ENCODE assay signal across 19 cellular contexts in genomic region chr3:71721002-71721401, GRCh38. TPM values are rescaled to one million over a fixed set of nuclear protein-coding genes. Genes with fewer than 3 reads are reported as not detected.
DNase-seq lines count a peak whose midpoint lies in the region; ATAC-seq and TF ChIP-seq lines count a peak whose summit lies in the region.
"Had no signal": no experiment of that assay in that cellular context is flagged by ENCODE, and none has a peak within 500 bp of the region (broad histone marks: within the 10 kb centered on the region; RNA-seq: fewer than 3 reads in every experiment).

No MANE protein-coding gene starts in this region.

- POLR2A ChIA-PET in activated CD4-positive, alpha-beta memory T cell treated with anti-CD3 and anti-CD28 coated beads for 36 hours (lab: Charles Lee): no interaction called here
- POLR2A ChIA-PET in HEK293T (lab: Yijun Ruan, JAX): no interaction called here

- no peak for TF ChIP-seq CTCF in spleen (IDR thresholded peaks at IDR 0.05 in 8 of 11, conservative IDR thresholded peaks at IDR 0.05 in 3 of 11)
- no peak for TF ChIP-seq CTCF in colonic mucosa (IDR thresholded peaks at IDR 0.05)

- H3K27ac Mint-ChIP-seq in activated naive CD4-positive, alpha-beta T cell treated with anti-CD3 and anti-CD28 coated beads for 36 hours: peak overlapping the region; percentile 85
- peak overlapping the region; percentile 91 for H3K27ac Mint-ChIP-seq in activated CD4-positive, alpha-beta memory T cell treated with anti-CD3 and anti-CD28 coated beads for 36 hours
- H3K27ac Mint-ChIP-seq in central memory CD8-positive, alpha-beta T cell (ENCODE audit: low read depth): peak overlapping the region; percentile 78

- H3K4me3 ChIP-seq in spleen (peak overlapping the region in 1 of 8 donors; percentile 93), colonic mucosa (no peak overlapping the region)
- H3K4me3 ChIP-seq: psoas muscle, tibial nerve had no signal

- H3K4me1 ChIP-seq in spleen (peaks cover 6 to 84% (median 68%) of the 10 kb centered on the region in 6 donors), colonic mucosa (no peaks in the 10 kb centered on the region)

- intact Hi-C loops in activated naive CD4-positive, alpha-beta T cell treated with anti-CD3 and anti-CD28 coated beads for 36 hours (cut with micrococcal nuclease): loop anchor here (1.0 to 10.0 kb wide), 10 partner anchors 10 to 1366 kb away; partner anchors contain the start of gene RYBP
- intact Hi-C loops in activated CD4-positive, alpha-beta memory T cell treated with anti-CD3 and anti-CD28 coated beads for 36 hours (cut with micrococcal nuclease): loop anchor here (5.0 to 10.0 kb wide), 14 partner anchors 139 to 1364 kb away; partner anchors contain the start of genes FOXP1, PPP4R2, RYBP and SHQ1
- intact Hi-C loops in spleen (cut with DNase I; ENCODE audit: low total_unique reads) (no loop called here), colonic mucosa (cut with DNase I) (no loop called here)

- H3K36me3 ChIP-seq in spleen (peaks cover 0 to 8% (median 0%) of the 10 kb centered on the region in 6 donors), colonic mucosa (no peaks in the 10 kb centered on the region)
- H3K36me3 ChIP-seq: tibial nerve had no signal

- no peaks in the 10 kb centered on the region for H3K9me3 Mint-ChIP-seq in activated naive CD4-positive, alpha-beta T cell treated with anti-CD3 and anti-CD28 coated beads for 36 hours
- no peaks in the 10 kb centered on the region for H3K9me3 Mint-ChIP-seq in activated CD4-positive, alpha-beta memory T cell treated with anti-CD3 and anti-CD28 coated beads for 36 hours
- H3K9me3 Mint-ChIP-seq in central memory CD8-positive, alpha-beta T cell: no peaks in the 10 kb centered on the region

- H3K27ac ChIP-seq in spleen (peak overlapping the region in 5 of 8 donors; percentile 74 to 96 (median 92)), colonic mucosa (no peak overlapping the region)
- H3K27ac ChIP-seq: C4-2B, epithelial cell of prostate, psoas muscle, tibial nerve had no signal

- H3K9me3 ChIP-seq in spleen (no peaks in the 10 kb centered on the region), colonic mucosa (no peaks in the 10 kb centered on the region)
- H3K9me3 ChIP-seq: psoas muscle, tibial nerve had no signal

- CTCF ChIA-PET in activated naive CD4-positive, alpha-beta T cell treated with anti-CD3 and anti-CD28 coated beads for 36 hours (lab: Charles Lee): interaction anchor here (1.1 to 6.6 kb wide), 3 partner anchors 8 to 43 kb away, joined by 3 to 48 read pairs (median 27); no protein-coding TSS in a partner anchor
- CTCF ChIA-PET in activated CD4-positive, alpha-beta memory T cell treated with anti-CD3 and anti-CD28 coated beads for 36 hours (lab: Charles Lee): interaction anchor here (1.2 to 2.1 kb wide), 2 partner anchors 9 to 11 kb away, joined by 5 to 19 read pairs; no protein-coding TSS in a partner anchor
- CTCF ChIA-PET in HEK293T (lab: Yijun Ruan, JAX): interaction anchor here (0.6 to 0.8 kb wide), 2 partner anchors 8 to 10 kb away, joined by 4 read pairs; no protein-coding TSS in a partner anchor

- no peak for DNase-seq in activated naive CD4-positive, alpha-beta T cell treated with anti-CD3 and anti-CD28 coated beads for 36 hours
- no peak for DNase-seq in activated naive CD4-positive, alpha-beta T cell treated with Interleukin-2 at 50 U/mL for 16 hours
- no peak for DNase-seq in activated CD4-positive, alpha-beta memory T cell treated with anti-CD3 and anti-CD28 coated beads for 36 hours
- DNase-seq in central memory CD8-positive, alpha-beta T cell (ENCODE audit: low spot score in 2 of 2): no peak
- DNase-seq in spleen (no peak), HEK293T (ENCODE audit: extremely low spot score) (no peak), colonic mucosa (no peak)
- DNase-seq: kidney glomerular epithelial cell, NCI-H2081 treated with DMSO at 0.1 percent for 48 hours, NCI-H345, NCI-H748 treated with DMSO at 0.1 percent for 48 hours, nucleus accumbens, psoas muscle, RPMI8226, T1000 had no signal

- ATAC-seq in central memory CD8-positive, alpha-beta T cell (replicated peaks; ENCODE audit: extremely low read depth, poor library complexity, severe bottlenecking): no peak
- ATAC-seq: psoas muscle had no signal

- 84 to 97% (median 92%) methylated on average over 7 of the region's 7 CpGs for WGBS in spleen, 5 donors

- TF ChIP-seq POLR2A in spleen (IDR thresholded peaks at IDR 0.05): no peak

- no peak overlapping the region for H3K4me3 Mint-ChIP-seq in activated naive CD4-positive, alpha-beta T cell treated with anti-CD3 and anti-CD28 coated beads for 36 hours
- peak overlapping the region; percentile 56 for H3K4me3 Mint-ChIP-seq in activated CD4-positive, alpha-beta memory T cell treated with anti-CD3 and anti-CD28 coated beads for 36 hours
- H3K4me3 Mint-ChIP-seq in central memory CD8-positive, alpha-beta T cell: peak overlapping the region; percentile 23

- H3K36me3 Mint-ChIP-seq in activated naive CD4-positive, alpha-beta T cell treated with anti-CD3 and anti-CD28 coated beads for 36 hours (ENCODE audit: low read depth): peaks cover 5% of the 10 kb centered on the region
- peaks cover 4% of the 10 kb centered on the region for H3K36me3 Mint-ChIP-seq in activated CD4-positive, alpha-beta memory T cell treated with anti-CD3 and anti-CD28 coated beads for 36 hours
- peaks cover 12% of the 10 kb centered on the region for H3K36me3 Mint-ChIP-seq in central memory CD8-positive, alpha-beta T cell (ENCODE audit: insufficient read depth)

- H3K27me3 Mint-ChIP-seq in activated naive CD4-positive, alpha-beta T cell treated with anti-CD3 and anti-CD28 coated beads for 36 hours (ENCODE audit: low read depth): no peaks in the 10 kb centered on the region
- no peaks in the 10 kb centered on the region for H3K27me3 Mint-ChIP-seq in activated CD4-positive, alpha-beta memory T cell treated with anti-CD3 and anti-CD28 coated beads for 36 hours
- H3K27me3 Mint-ChIP-seq in central memory CD8-positive, alpha-beta T cell: no peaks in the 10 kb centered on the region

- H3K27me3 ChIP-seq in spleen (replicated peaks in 1 of 7): no peaks in the 10 kb centered on the region
- no peaks in the 10 kb centered on the region for H3K27me3 ChIP-seq in colonic mucosa
- H3K27me3 ChIP-seq: tibial nerve had no signal

- H3K4me1 Mint-ChIP-seq in activated naive CD4-positive, alpha-beta T cell treated with anti-CD3 and anti-CD28 coated beads for 36 hours (ENCODE audit: low read depth): peaks cover 72% of the 10 kb centered on the region
- peaks cover 72% of the 10 kb centered on the region for H3K4me1 Mint-ChIP-seq in activated CD4-positive, alpha-beta memory T cell treated with anti-CD3 and anti-CD28 coated beads for 36 hours (ENCODE audit: low read depth)
- H3K4me1 Mint-ChIP-seq in central memory CD8-positive, alpha-beta T cell: peaks cover 77% of the 10 kb centered on the region

- H3K9ac ChIP-seq in colonic mucosa (ENCODE audit: low read depth in 2 of 2, low read length in 2 of 2): no peak overlapping the region

TF ChIP-seq in HEK293T, 16 proteins besides CTCF, POLR2A, EP300 and RAD21:
- TF ChIP-seq PKNOX1 (IDR thresholded peaks at IDR 0.05) (no peak), ARNT (IDR thresholded peaks at IDR 0.05) (no peak), FOXK2 (IDR thresholded peaks at IDR 0.05) (no peak)
TF ChIP-seq in HEK293T: peak in this region for 0.

RNA-seq across cellular contexts. Expression of gene EIF4E3, which starts 4.2 kb away (rescaled TPM):
- 10 to 100 TPM; 25.2 to 26.2 TPM for total RNA-seq in activated naive CD4-positive, alpha-beta T cell treated with anti-CD3 and anti-CD28 coated beads for 36 hours
- 10 to 100 TPM; 36.7 to 37.6 TPM for total RNA-seq in activated CD4-positive, alpha-beta memory T cell treated with anti-CD3 and anti-CD28 coated beads for 36 hours
- total RNA-seq in spleen: 10 to 100 TPM; 35.1 to 52.3 (median 37.8) TPM
- polyA plus RNA-seq in spleen: 10 to 100 TPM in 1 of 3 donors, 1 to 10 TPM in 2; 5.0 to 13.9 (median 5.8) TPM
- 10 to 100 TPM; 14.5 to 44.2 TPM for total RNA-seq in colonic mucosa

RNA-seq across cellular contexts. Expression of gene GPR27, which starts 32.7 kb away (rescaled TPM):
- total RNA-seq in activated naive CD4-positive, alpha-beta T cell treated with anti-CD3 and anti-CD28 coated beads for 36 hours: under 1 TPM; 0.74 to 0.93 TPM
- 1 to 10 TPM; 1.2 to 1.3 TPM for total RNA-seq in activated CD4-positive, alpha-beta memory T cell treated with anti-CD3 and anti-CD28 coated beads for 36 hours
- total RNA-seq in spleen (10 to 100 TPM in 3 of 7 donors, 1 to 10 TPM in 4; 4.6 to 15.3 (median 7.3) TPM), colonic mucosa (1 to 10 TPM in 1 of 2 donors, under 1 TPM in 1; 0.61 to 2.2 TPM)
- 1 to 10 TPM in 1 of 3 donors, under 1 TPM in 2; 0.37 to 1.6 (median 0.71) TPM for polyA plus RNA-seq in spleen
- total RNA-seq: lung microvascular endothelial cell had no signal

Comparison
In these comparisons a context has a peak if more than half of its experiments do, and no peak if none do; other contexts are left out.
1. intact Hi-C loops: an anchor here in activated naive CD4-positive, alpha-beta T cell treated with anti-CD3 and anti-CD28 coated beads for 36 hours (1.0 to 10.0 kb wide) and activated CD4-positive, alpha-beta memory T cell treated with anti-CD3 and anti-CD28 coated beads for 36 hours (5.0 to 10.0 kb wide); none called in spleen and colonic mucosa.